16 cellular contexts compared by ENCODE assay signal in the genomic region with DNA sequence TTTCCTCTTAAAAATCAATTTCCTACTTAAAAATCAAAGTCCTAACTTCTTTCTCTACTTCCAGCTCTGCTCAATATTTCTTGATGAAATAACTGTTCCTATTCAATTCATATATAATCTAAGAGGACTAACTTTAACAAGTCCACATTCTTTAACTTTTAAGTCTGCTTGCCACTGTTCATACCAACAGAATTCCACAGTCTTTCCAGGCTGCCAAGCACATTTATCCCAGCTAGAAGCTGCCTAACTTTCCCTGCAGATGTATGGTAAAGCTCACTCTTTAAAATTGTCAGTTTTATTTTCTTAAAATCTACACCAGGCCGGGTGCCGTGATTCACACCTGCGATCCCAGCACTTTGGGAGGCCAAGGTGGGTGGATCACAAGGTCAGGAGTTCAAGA. TPM values are rescaled to one million over a fixed set of nuclear protein-coding genes. Genes with fewer than 3 reads are reported as not detected.
A peak's percentile ranks its signal among the peaks of the same experiment; 100 is the strongest.
DNase-seq lines count a peak whose midpoint lies in the region; ATAC-seq and TF ChIP-seq lines count a peak whose summit lies in the region.
"Had no signal": no experiment of that assay in that cellular context is flagged by ENCODE, and none has a peak within 500 bp of the region (broad histone marks: within the 10 kb centered on the region; RNA-seq: fewer than 3 reads in every experiment).

No MANE protein-coding gene starts in this region.

- H3K4me1 ChIP-seq in ACC112 (ENCODE audit: control insufficient read depth, insufficient read depth, low read length, unreplicated experiment), result no peaks in the 10 kb centered on the region
- H3K4me1 ChIP-seq in osteoblast (ENCODE audit: insufficient read depth, low read length), result no peaks in the 10 kb centered on the region

- H3K27me3 ChIP-seq in ACC112 (ENCODE audit: insufficient read depth, low read length) (no peaks in the 10 kb centered on the region), osteoblast (ENCODE audit: insufficient read depth, low read length) (no peaks in the 10 kb centered on the region)

- no peak for ATAC-seq in GM18858 (IDR thresholded peaks at IDR 0.05; ENCODE audit: unreplicated experiment)
- ATAC-seq: CD8-positive, alpha-beta T cell; HepG2 had no signal

- H2AFZ ChIP-seq in ACC112 (ENCODE audit: low read length, unreplicated experiment) (peak overlapping the region; percentile 69), osteoblast (ENCODE audit: low read length) (no peak overlapping the region)

- no peaks in the 10 kb centered on the region for H4K20me1 ChIP-seq in osteoblast (ENCODE audit: insufficient read depth, low read length)

- peaks cover 59% of the 10 kb centered on the region for H3K4me1 Mint-ChIP-seq in dendritic cell treated with granulocyte-macrophage colony-stimulating factor and Interleukin-4, amounts not matched to agents 40 ng/mL and 50 ng/mL, for 4 days (ENCODE audit: low read depth)
- H3K4me1 Mint-ChIP-seq in mesothelial cell of epicardium (peaks cover 33% of the 10 kb centered on the region), chondrocyte (ENCODE audit: low read depth) (peaks cover 5% of the 10 kb centered on the region)

- no peaks in the 10 kb centered on the region for H3K36me3 Mint-ChIP-seq in dendritic cell treated with granulocyte-macrophage colony-stimulating factor and Interleukin-4, amounts not matched to agents 40 ng/mL and 50 ng/mL, for 4 days (ENCODE audit: low read depth)
- no peaks in the 10 kb centered on the region for H3K36me3 Mint-ChIP-seq in mesothelial cell of epicardium
- no peaks in the 10 kb centered on the region for H3K36me3 Mint-ChIP-seq in chondrocyte (ENCODE audit: low read depth)
- H3K36me3 Mint-ChIP-seq: CD14-positive monocyte; CD8-positive, alpha-beta T cell had no signal

- H3K4me3 Mint-ChIP-seq in dendritic cell treated with granulocyte-macrophage colony-stimulating factor and Interleukin-4, amounts not matched to agents 40 ng/mL and 50 ng/mL, for 4 days, result no peak overlapping the region
- H3K4me3 Mint-ChIP-seq in mesothelial cell of epicardium (no peak overlapping the region), chondrocyte (ENCODE audit: unreplicated experiment) (no peak overlapping the region)
- H3K4me3 Mint-ChIP-seq: CD14-positive monocyte; CD8-positive, alpha-beta T cell; H9 had no signal

- H3K27ac ChIP-seq in ACC112 (ENCODE audit: low read depth, low read length) (no peak overlapping the region), osteoblast (ENCODE audit: low read depth, low read length) (no peak overlapping the region)

- TF ChIP-seq CTCF in mesothelial cell of epicardium (IDR thresholded peaks at IDR 0.05; ENCODE audit: unreplicated experiment) (no peak), osteoblast (IDR thresholded peaks at IDR 0.05; ENCODE audit: extremely low read depth, low read depth, low read length) (no peak), chondrocyte (IDR thresholded peaks at IDR 0.05) (no peak)

- H3K36me3 ChIP-seq in ACC112 (ENCODE audit: insufficient read depth, low read length), result no peaks in the 10 kb centered on the region
- H3K36me3 ChIP-seq in osteoblast (ENCODE audit: insufficient read depth, low read length), result no peaks in the 10 kb centered on the region

- intact Hi-C loops in dendritic cell treated with granulocyte-macrophage colony-stimulating factor and Interleukin-4, amounts not matched to agents 40 ng/mL and 50 ng/mL, for 4 days (cut with micrococcal nuclease), result no loop called here

- no peaks in the 10 kb centered on the region for H3K27me3 Mint-ChIP-seq in dendritic cell treated with granulocyte-macrophage colony-stimulating factor and Interleukin-4, amounts not matched to agents 40 ng/mL and 50 ng/mL, for 4 days
- H3K27me3 Mint-ChIP-seq in mesothelial cell of epicardium (ENCODE audit: low read depth), result no peaks in the 10 kb centered on the region
- H3K27me3 Mint-ChIP-seq in chondrocyte (ENCODE audit: low read depth), result no peaks in the 10 kb centered on the region

- H3K4me3 ChIP-seq in ACC112 (ENCODE audit: low read depth, low read length) (no peak overlapping the region), osteoblast (ENCODE audit: insufficient read depth, low read length) (no peak overlapping the region)

- peaks cover 10% of the 10 kb centered on the region for H3K9me3 Mint-ChIP-seq in dendritic cell treated with granulocyte-macrophage colony-stimulating factor and Interleukin-4, amounts not matched to agents 40 ng/mL and 50 ng/mL, for 4 days
- H3K9me3 Mint-ChIP-seq in mesothelial cell of epicardium, result peaks cover 11% of the 10 kb centered on the region
- peaks cover 4% of the 10 kb centered on the region for H3K9me3 Mint-ChIP-seq in chondrocyte (ENCODE audit: low read depth)
- H3K9me3 Mint-ChIP-seq: CD8-positive, alpha-beta T cell; H9 had no signal

- DNase-seq in DMS114 treated with DMSO at 0.1 percent for 48 hours (lab: John Stamatoyannopoulos, UW; ENCODE audit: unreplicated experiment) (peak; percentile 65), mesothelial cell of epicardium (ENCODE audit: low spot score in 2 of 2, unreplicated experiment in 2 of 2) (no peak), osteoblast (ENCODE audit: insufficient read length, low spot score, missing footprints) (no peak), chondrocyte (ENCODE audit: low spot score) (no peak)
- no peak for DNase-seq in stimulated activated naive CD4-positive, alpha-beta T cell treated with Interleukin-2 at 50 U/mL for 16 hours (lab: John Stamatoyannopoulos, UW)
- DNase-seq: CD8-positive, alpha-beta T cell; COR-L47; GOT3; H9 had no signal

- H3K4me2 ChIP-seq in osteoblast (ENCODE audit: insufficient read depth, low read length), result no peak overlapping the region

- H3K9me3 ChIP-seq in osteoblast (ENCODE audit: low read depth, low read length), result no peaks in the 10 kb centered on the region

- peak overlapping the region; percentile 67 for H3K27ac Mint-ChIP-seq in dendritic cell treated with granulocyte-macrophage colony-stimulating factor and Interleukin-4, amounts not matched to agents 40 ng/mL and 50 ng/mL, for 4 days
- peak overlapping the region; percentile 78 for H3K27ac Mint-ChIP-seq in mesothelial cell of epicardium
- no peak overlapping the region for H3K27ac Mint-ChIP-seq in chondrocyte (ENCODE audit: unreplicated experiment)
- H3K27ac Mint-ChIP-seq: CD8-positive, alpha-beta T cell had no signal

- H3K79me2 ChIP-seq in ACC112 (ENCODE audit: control insufficient read depth, insufficient read depth, low read length, unreplicated experiment) (no peaks in the 10 kb centered on the region), osteoblast (ENCODE audit: insufficient read depth, low read length) (no peaks in the 10 kb centered on the region)

RNA-seq across cellular contexts. Expression of a gene that starts 11.5 kb away (rescaled TPM):
- 2.2 to 2.4 TPM (median 2.4 TPM) in 3 replicates for total RNA-seq in mesothelial cell of epicardium
- 0.72 and 0.88 TPM in 2 replicates for total RNA-seq in osteoblast
- total RNA-seq in chondrocyte, result 1.9 to 3.6 TPM (median 2.7 TPM) in 3 replicates
- total RNA-seq: A172, G401, HepG2 had no signal

RNA-seq across cellular contexts. Expression of a gene that starts 38.7 kb away (rescaled TPM):
- 1.4 to 1.7 TPM (median 1.6 TPM) in 3 replicates for total RNA-seq in mesothelial cell of epicardium
- total RNA-seq in osteoblast, result 14.8 and 16.2 TPM in 2 replicates
- 9.7 to 10.8 TPM (median 10.4 TPM) in 3 replicates for total RNA-seq in chondrocyte
- total RNA-seq: CD8-positive, alpha-beta T cell; HepG2 had no signal
